9 cellular contexts compared by ENCODE assay signal in genomic region chr3:155753038-155753647, GRCh38. TPM values are rescaled to one million over a fixed set of nuclear protein-coding genes. Genes with fewer than 3 reads are reported as not detected.
DNase-seq lines count a peak whose midpoint lies in the region; ATAC-seq, FAIRE-seq and TF ChIP-seq lines count a peak whose summit lies in the region.
"Had no signal": no experiment of that assay in that cellular context is flagged by ENCODE, and none has a peak within 500 bp of the region (broad histone marks: within the 10 kb centered on the region; RNA-seq: fewer than 3 reads in every experiment).

No MANE protein-coding gene starts in this region.

- TF ChIP-seq RAD21 in H1 (IDR thresholded peaks at IDR 0.05 in 1 of 2, conservative IDR thresholded peaks at IDR 0.05 in 1 of 2; ENCODE audit: low read depth in 2 of 2, low read length in 2 of 2): peak; percentile 56 to 59

- no peak for TF ChIP-seq EP300 in H1 (IDR thresholded peaks at IDR 0.05; ENCODE audit: borderline replicate concordance in 1 of 2, low read depth in 2 of 2, low read length in 2 of 2)

- no peak for TF ChIP-seq POLR2A in H1 (IDR thresholded peaks at IDR 0.05; ENCODE audit: control extremely low read depth in 1 of 2, low read depth in 2 of 2, low read length in 2 of 2)

- no peak overlapping the region for H3K14ac ChIP-seq in H1 (ENCODE audit: insufficient read length)

- no peak overlapping the region for H3K4me2 ChIP-seq in GM23338
- no peak overlapping the region for H3K4me2 ChIP-seq in H1 (ENCODE audit: insufficient read depth in 1 of 2, low read depth in 2 of 2, low read length in 2 of 2)

- TF ChIP-seq CTCF in GM23338 (conservative IDR thresholded peaks at IDR 0.05; ENCODE audit: low read depth in 2 of 2) (peak; percentile 67 to 84), H1 (IDR thresholded peaks at IDR 0.05; ENCODE audit: control extremely low read depth in 1 of 3, insufficient read depth in 1 of 3, low read depth in 1 of 3, low read length in 3 of 3) (peak in 2 of 3 experiments; percentile 25 to 50; a peak in 2 of 4 replicates)

- H3K9ac ChIP-seq in H1 (replicated peaks in 1 of 4; ENCODE audit: extremely low read depth in 1 of 4, low read depth in 3 of 4, low read length in 3 of 4): no peak overlapping the region

- H3K4me1 ChIP-seq in GM23338 (ENCODE audit: insufficient read depth) (peaks cover 35% of the 10 kb centered on the region), H1 (replicated peaks in 1 of 4; ENCODE audit: control insufficient read depth in 3 of 4, insufficient read depth in 4 of 4, low read length in 3 of 4) (peaks cover 3 to 13% (median 6%) of the 10 kb centered on the region in 4 experiments; a peak in 5 of 7 replicates)

- no peaks in the 10 kb centered on the region for H3K9me3 ChIP-seq in H1 (ENCODE audit: insufficient read depth in 2 of 2, low read depth in 1 of 2, low read length in 1 of 2)

- peak; percentile 36 for FAIRE-seq in H1 (lab: Jason Lieb, UNC)

- H3F3A ChIP-seq in GM23338 (replicated peaks; ENCODE audit: low read depth): no peaks in the 10 kb centered on the region

- H4K91ac ChIP-seq in H1 (replicated peaks; ENCODE audit: insufficient read length, low read length): no peak overlapping the region

- no peaks in the 10 kb centered on the region for H3K36me3 Mint-ChIP-seq in GM23338 (ENCODE audit: low read depth)

- no peak overlapping the region for H4K8ac ChIP-seq in H1 (ENCODE audit: extremely low read depth, insufficient read depth, low read length)

- no peak overlapping the region for H2AFZ ChIP-seq in GM23338
- H2AFZ ChIP-seq in H1 (ENCODE audit: low read length): no peak overlapping the region

- H3K79me2 ChIP-seq in GM23338 (replicated peaks; ENCODE audit: insufficient read depth): no peaks in the 10 kb centered on the region
- no peaks in the 10 kb centered on the region for H3K79me2 ChIP-seq in H1 (ENCODE audit: control insufficient read depth in 1 of 2, insufficient read depth in 2 of 2, low read length in 2 of 2)

- POLR2A ChIA-PET in H1 (lab: Charles Lee; ENCODE audit: partially characterized antibody): no interaction called here

- H3K79me1 ChIP-seq in H1 (ENCODE audit: low read depth, low read length): no peaks in the 10 kb centered on the region

- H2BK15ac ChIP-seq in H1 (ENCODE audit: low read length): no peak overlapping the region

- H3K27ac ChIP-seq in GM23338 (ENCODE audit: low read depth) (no peak overlapping the region), H1 (ENCODE audit: low read depth, low read length) (no peak overlapping the region)

- no peaks in the 10 kb centered on the region for H3K9me3 Mint-ChIP-seq in GM23338
- H3K9me3 Mint-ChIP-seq: IgD-negative memory B cell had no signal

- no peak overlapping the region for H3K56ac ChIP-seq in H1 (replicated peaks; ENCODE audit: insufficient read length, low read depth, low read length)

- no peaks in the 10 kb centered on the region for H3K27me3 ChIP-seq in GM23338 (ENCODE audit: insufficient read depth)
- no peaks in the 10 kb centered on the region for H3K27me3 ChIP-seq in H1 (replicated peaks in 1 of 4; ENCODE audit: control insufficient read depth in 3 of 4, extremely low read depth in 1 of 4, insufficient read depth in 3 of 4, low read length in 3 of 4)

- no peak overlapping the region for H3K4me3 ChIP-seq in GM23338
- no peak overlapping the region for H3K4me3 ChIP-seq in H1 (ENCODE audit: extremely low read depth in 1 of 4, insufficient read depth in 2 of 4, low read depth in 3 of 4, low read length in 4 of 4)

- H3K18ac ChIP-seq in H1 (ENCODE audit: extremely low read depth, low read length): no peak overlapping the region

- H3K9me2 ChIP-seq in GM23338 (ENCODE audit: insufficient read depth): no peaks in the 10 kb centered on the region

- no peak overlapping the region for H3K4ac ChIP-seq in H1 (replicated peaks; ENCODE audit: insufficient read length, low read depth, low read length)

- H4K5ac ChIP-seq in H1 (ENCODE audit: insufficient read length, low read depth, low read length): no peak overlapping the region

- H3K27me3 Mint-ChIP-seq in GM23338 (ENCODE audit: insufficient read depth, low read depth, poor library complexity): peaks cover 2% of the 10 kb centered on the region
- H3K27me3 Mint-ChIP-seq: IgD-negative memory B cell had no signal

- H2BK12ac ChIP-seq in H1 (ENCODE audit: low read depth, low read length): no peak overlapping the region

- no peak overlapping the region for H2AK5ac ChIP-seq in H1 (ENCODE audit: low read depth, low read length)

- peak; percentile 58 for DNase-seq in COLO829 (ENCODE audit: low spot score)
- peak; percentile 60 for DNase-seq in GM23338 (ENCODE audit: low spot score)
- peak; percentile 54 for DNase-seq in NCI-H69 (lab: John Stamatoyannopoulos, UW)
- no peak for DNase-seq in H1 (ENCODE audit: low read depth in 1 of 2, low spot score in 2 of 2)
- no peak for DNase-seq in activated effector memory CD4-positive, alpha-beta T cell treated with anti-CD3 and anti-CD28 coated beads, Interleukin-2, amount 50 U/mL, for 16 hours
- no peak for DNase-seq in stimulated activated CD4-positive, alpha-beta T cell treated with anti-CD3 and anti-CD28 coated beads, Interleukin-12 subunit alpha, Interleukin-12 subunit beta, amount 100 ng/mL, for 4 hours

- H3K36me3 ChIP-seq in GM23338 (ENCODE audit: insufficient read depth) (no peaks in the 10 kb centered on the region), H1 (ENCODE audit: control insufficient read depth in 2 of 4, insufficient read depth in 4 of 4, low read length in 3 of 4) (no peaks in the 10 kb centered on the region)

- peaks cover 30% of the 10 kb centered on the region for H3K4me1 Mint-ChIP-seq in GM23338
- H3K4me1 Mint-ChIP-seq: IgD-negative memory B cell had no signal

- ATAC-seq in GM23338: peak; percentile 59; the same call in 2 of the 3 replicates
- ATAC-seq in GM18907 (IDR thresholded peaks at IDR 0.05; ENCODE audit: unreplicated experiment): no peak
- ATAC-seq in HG02973 (IDR thresholded peaks at IDR 0.05; ENCODE audit: unreplicated experiment): no peak

- no peaks in the 10 kb centered on the region for H4K20me1 ChIP-seq in GM23338 (replicated peaks; ENCODE audit: insufficient read depth)
- no peaks in the 10 kb centered on the region for H4K20me1 ChIP-seq in H1 (replicated peaks in 1 of 2; ENCODE audit: control insufficient read depth in 1 of 2, insufficient read depth in 2 of 2, low read length in 2 of 2)

- CTCF ChIA-PET in H1 (lab: Charles Lee; ENCODE audit: partially characterized antibody): interaction anchor here (0.5 to 2.9 kb wide), 7 partner anchors 16 to 395 kb away, joined by 3 to 12 read pairs (median 3); partner anchors contain the start of gene C3orf33

- H3K23me2 ChIP-seq in H1 (ENCODE audit: low read depth, low read length): no peaks in the 10 kb centered on the region

- no peak overlapping the region for H3K4me3 Mint-ChIP-seq in GM23338
- H3K4me3 Mint-ChIP-seq: IgD-negative memory B cell had no signal

- H2BK20ac ChIP-seq in H1 (ENCODE audit: low read length): no peak overlapping the region

- no peak overlapping the region for H3K23ac ChIP-seq in H1 (ENCODE audit: insufficient read length)

- WGBS in H1 (ENCODE audit: extremely low coverage in 1 of 2, insufficient coverage in 1 of 2, insufficient read length in 1 of 2, insufficient replicate concordance in 2 of 2, low coverage in 1 of 2, low lambda C conversion rate in 2 of 2, missing lambda C conversion rate in 1 of 2), 2 experiments: 72% methylated on average over 10 of the region's 11 CpGs; no CpG with 5 or more reads in 1 of the 2 experiments

- no peak overlapping the region for H2BK120ac ChIP-seq in H1 (replicated peaks; ENCODE audit: low read depth, low read length)

- H2BK5ac ChIP-seq in H1 (ENCODE audit: low read depth, low read length): no peak overlapping the region

- H3K27ac Mint-ChIP-seq in GM23338: no peak overlapping the region
- H3K27ac Mint-ChIP-seq: IgD-negative memory B cell had no signal

TF ChIP-seq in GM23338, 12 proteins besides CTCF, POLR2A, EP300 and RAD21 (continues in another document):
- TF ChIP-seq STAT1 (IDR thresholded peaks at IDR 0.05; ENCODE audit: unreplicated experiment) (no peak), CREB1 (CRISPR knock-in tag; IDR thresholded peaks at IDR 0.05; ENCODE audit: low read depth) (no peak), NANOG (IDR thresholded peaks at IDR 0.05; ENCODE audit: borderline replicate concordance) (no peak)

TF ChIP-seq in H1, 55 proteins besides CTCF, POLR2A, EP300 and RAD21 (continues in another document):
- TF ChIP-seq GTF2F1 (IDR thresholded peaks at IDR 0.05; ENCODE audit: borderline replicate concordance, low read depth, low read length) (no peak), ZNF274 (IDR thresholded peaks at IDR 0.05; ENCODE audit: borderline replicate concordance, extremely low read depth, low read length) (no peak), YY1 (IDR thresholded peaks at IDR 0.05; ENCODE audit: low read depth, low read length) (no peak), SIN3A (conservative IDR thresholded peaks at IDR 0.05 in 1 of 2, IDR thresholded peaks at IDR 0.05 in 1 of 2; ENCODE audit: low read depth in 1 of 2, low read length in 2 of 2) (no peak), SP4 (IDR thresholded peaks at IDR 0.05; ENCODE audit: low read length) (no peak)

RNA-seq across cellular contexts. Expression of gene PLCH1, which starts 8.3 kb away (rescaled TPM):
- 24.4 and 25.3 TPM in 2 replicates for total RNA-seq in GM23338 (2014; rRNA removed; shearing (Covaris generic))
- polyA plus RNA-seq in GM23338 (2016; fragmentation: Nextera tagmentation; extraction: Ambion mirVana) (7.1 and 8.1 TPM in 2 replicates), H1 (2011; rRNA removed) (5.0 and 5.8 TPM in 2 replicates)
- total RNA-seq in H1 (2021; fragmentation: NEBNext Ultra II Directional; extraction: Animal tissue kit (Norgen Biotek cat#: 25700)): 17.2 and 17.4 TPM in 2 replicates
- 9.4 TPM for polyA plus RNA-seq in H1 (2011; cell fraction: cytosol; rRNA removed)
- 11.0 TPM for polyA plus RNA-seq in H1 (2011; cell fraction: nucleus; rRNA removed)
- 6.4 to 11.7 TPM (median 9.4 TPM) in 4 replicates for polyA plus RNA-seq in H1 (2012, experiment 1 of 2)
- polyA plus RNA-seq in H1 (2012, experiment 2 of 2): 0.70 TPM
- 5.1 TPM for polyA plus RNA-seq in H1 (2013, experiment 1 of 2)
- 5.5 TPM for polyA plus RNA-seq in H1 (2013, experiment 2 of 2)
- 41.0 and 52.3 TPM in 2 replicates for polyA minus RNA-seq in H1 (2011; rRNA and poly(A)+ RNA removed)
- polyA minus RNA-seq in H1 (2011; cell fraction: cytosol; rRNA and poly(A)+ RNA removed): 19.7 TPM
- 39.3 TPM for polyA minus RNA-seq in H1 (2011; cell fraction: nucleus; rRNA and poly(A)+ RNA removed)
- polyA plus RNA-seq: IgD-negative memory B cell had no signal

RNA-seq across cellular contexts. Expression of gene C3orf33, which starts 52.9 kb away (rescaled TPM):
- total RNA-seq in GM23338 (2014; rRNA removed; shearing (Covaris generic)): 3.5 and 7.4 TPM in 2 replicates
- polyA plus RNA-seq in GM23338 (2016; fragmentation: Nextera tagmentation; extraction: Ambion mirVana) (4.7 and 5.3 TPM in 2 replicates), H1 (2011; rRNA removed) (3.3 and 4.5 TPM in 2 replicates)
- total RNA-seq in H1 (2021; fragmentation: NEBNext Ultra II Directional; extraction: Animal tissue kit (Norgen Biotek cat#: 25700)): 2.4 and 3.4 TPM in 2 replicates
- polyA plus RNA-seq in H1 (2011; cell fraction: cytosol; rRNA removed): 3.0 TPM
- 2.0 TPM for polyA plus RNA-seq in H1 (2011; cell fraction: nucleus; rRNA removed)
- 1.4 to 2.5 TPM (median 1.8 TPM) in 4 replicates for polyA plus RNA-seq in H1 (2012, experiment 1 of 2)
- polyA plus RNA-seq in H1 (2012, experiment 2 of 2): 0.94 TPM
- polyA plus RNA-seq in H1 (2013, experiment 1 of 2): 3.8 TPM
- polyA plus RNA-seq in H1 (2013, experiment 2 of 2): 4.5 TPM
- 0.38 and 0.85 TPM in 2 replicates for polyA minus RNA-seq in H1 (2011; rRNA and poly(A)+ RNA removed)
- 1.0 TPM for polyA minus RNA-seq in H1 (2011; cell fraction: cytosol; rRNA and poly(A)+ RNA removed)
- 1.5 TPM for polyA minus RNA-seq in H1 (2011; cell fraction: nucleus; rRNA and poly(A)+ RNA removed)

Comparison
In these comparisons a context has a peak if more than half of its experiments do, and no peak if none do; other contexts are left out.
1. DNase-seq: peak in COLO829 (single experiment), GM23338 (single experiment) and NCI-H69 (single experiment); none in H1 (0 of 2), activated effector memory CD4-positive, alpha-beta T cell treated with anti-CD3 and anti-CD28 coated beads, Interleukin-2, amount 50 U/mL, for 16 hours (single experiment) and stimulated activated CD4-positive, alpha-beta T cell treated with anti-CD3 and anti-CD28 coated beads, Interleukin-12 subunit alpha, Interleukin-12 subunit beta, amount 100 ng/mL, for 4 hours (single experiment).